In genomic region chr7:74173491-74173865, GRCh38 we compare ENCODE assay signal across 8 cellular contexts. TPM values are rescaled to one million over a fixed set of nuclear protein-coding genes. Genes with fewer than 3 reads are reported as not detected.
DNase-seq lines count a peak whose midpoint lies in the region; ATAC-seq and TF ChIP-seq lines count a peak whose summit lies in the region.

No MANE protein-coding gene starts in this region.

- H3K36me3 ChIP-seq in SK-N-MC (ENCODE audit: insufficient read depth, low read length), result peaks cover 28% of the 10 kb centered on the region

- H3K9ac ChIP-seq in SK-N-MC (ENCODE audit: insufficient read length), result peak overlapping the region; percentile 97

- no peaks in the 10 kb centered on the region for H3K27me3 Mint-ChIP-seq in activated T-cell treated with anti-CD3 and anti-CD28 coated beads, Interleukin-2, amount 50 U/mL, for 72 hours (ENCODE audit: low read depth)

- H3K36me3 Mint-ChIP-seq in activated T-cell treated with anti-CD3 and anti-CD28 coated beads, Interleukin-2, amount 50 U/mL, for 72 hours (ENCODE audit: insufficient read depth in 2 of 2), result peaks cover 9 to 18% of the 10 kb centered on the region in 2 donors

- H3K27ac Mint-ChIP-seq in activated T-cell treated with anti-CD3 and anti-CD28 coated beads, Interleukin-2, amount 50 U/mL, for 72 hours, result peak overlapping the region; percentile 93

- peaks cover 41% of the 10 kb centered on the region for H3K4me1 Mint-ChIP-seq in activated T-cell treated with anti-CD3 and anti-CD28 coated beads, Interleukin-2, amount 50 U/mL, for 72 hours (ENCODE audit: low read depth)

- no peak for ATAC-seq in activated T-cell treated with anti-CD3 and anti-CD28 coated beads, Interleukin-2, amount 50 U/mL, for 72 hours (replicated peaks in 1 of 2)

- no peaks in the 10 kb centered on the region for H3K9me3 ChIP-seq in SK-N-MC (ENCODE audit: low read depth, low read length)

- H3K4me3 ChIP-seq in SK-N-MC, result peak overlapping the region; percentile 94
- peak overlapping the region; percentile 71 for H3K4me3 ChIP-seq in fibroblast of villous mesenchyme (ENCODE audit: low read depth, low read length)
- H3K4me3 ChIP-seq in skin epidermis, result peak overlapping the region; percentile 54 to 93 (median 88)

- peak overlapping the region; percentile 93 to 96 for H3K4me3 Mint-ChIP-seq in activated T-cell treated with anti-CD3 and anti-CD28 coated beads, Interleukin-2, amount 50 U/mL, for 72 hours

- TF ChIP-seq CTCF in fibroblast of villous mesenchyme (IDR thresholded peaks at IDR 0.05; ENCODE audit: insufficient read depth, low read depth, low read length), result no peak

- peak overlapping the region; percentile 81; the same call in 1 of the 2 replicates for H3K27ac ChIP-seq in SK-N-MC
- H3K27ac ChIP-seq in skin epidermis, result peak overlapping the region; percentile 65 to 99 (median 96)

- H3K9me3 Mint-ChIP-seq in activated T-cell treated with anti-CD3 and anti-CD28 coated beads, Interleukin-2, amount 50 U/mL, for 72 hours, result no peaks in the 10 kb centered on the region

- no peak for DNase-seq in activated T-cell treated with anti-CD3 and anti-CD28 coated beads, Interleukin-2, amount 50 U/mL, for 72 hours
- DNase-seq in activated T-cell treated with anti-CD3 and anti-CD28 coated beads, Interleukin-2, amount 50 U/mL, for 48 hours, result no peak
- DNase-seq in SK-N-MC (ENCODE audit: low read depth, low spot score), result no peak
- DNase-seq in fibroblast of villous mesenchyme (ENCODE audit: low read depth), result no peak
- DNase-seq in anterior cingulate cortex (lab: John Stamatoyannopoulos, UW), result no peak
- DNase-seq in OCI-M2 (lab: John Stamatoyannopoulos, UW; ENCODE audit: unreplicated experiment), result no peak
- DNase-seq in GM03348 (ENCODE audit: low spot score), result no peak

RNA-seq across cellular contexts. Expression of gene EIF4H, which starts 0.7 kb away (rescaled TPM):
- 100 to 1,000 TPM; 452 to 457 TPM for total RNA-seq in activated T-cell treated with anti-CD3 and anti-CD28 coated beads, Interleukin-2, amount 50 U/mL, for 72 hours
- 248 and 293 TPM in 2 replicates for total RNA-seq in fibroblast of villous mesenchyme

RNA-seq across cellular contexts. Expression of gene LAT2, which starts 36.3 kb away (rescaled TPM):
- 1 to 10 TPM; 3.7 to 7.6 TPM for total RNA-seq in activated T-cell treated with anti-CD3 and anti-CD28 coated beads, Interleukin-2, amount 50 U/mL, for 72 hours
- 0.32 and 1.3 TPM in 2 replicates for total RNA-seq in fibroblast of villous mesenchyme
